In the genomic region with DNA sequence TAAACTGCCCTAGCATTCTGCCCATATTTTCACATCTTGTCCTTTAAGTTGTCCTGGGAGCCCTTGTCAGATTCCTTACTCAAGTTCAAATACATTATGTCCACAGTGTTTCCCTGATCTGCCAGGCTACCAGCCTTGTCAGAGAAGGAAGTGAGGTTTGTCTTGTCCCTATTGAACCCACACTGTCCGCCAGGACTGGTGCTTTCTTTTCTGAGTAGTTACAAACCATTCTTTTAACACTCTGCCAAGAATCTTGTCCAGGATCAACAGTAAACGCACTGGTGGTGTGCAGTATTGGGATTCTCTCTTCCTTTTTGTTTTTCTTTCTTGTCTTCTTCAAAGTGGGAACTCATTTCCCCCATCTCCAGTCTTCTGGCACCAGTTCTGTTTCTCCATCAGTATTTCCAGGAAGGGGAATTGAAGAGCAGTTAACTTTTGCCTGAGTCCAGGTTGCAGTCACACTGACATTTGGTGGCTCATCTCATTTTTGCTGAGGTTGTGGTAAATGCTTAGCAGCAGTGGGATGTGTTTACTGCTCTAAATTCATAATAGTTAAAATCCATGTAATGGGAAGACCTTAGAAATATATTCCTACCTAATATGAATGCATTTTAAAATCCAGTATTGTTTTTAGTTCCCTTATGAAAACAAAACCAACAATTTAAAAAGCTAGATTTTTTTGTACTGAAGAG, we compare ENCODE assay signal across 1 cellular context.
TF ChIP-seq lines count a peak whose summit lies in the region.

No MANE protein-coding gene starts in this region.

TF ChIP-seq in IMR-90, 13 proteins besides CTCF, POLR2A, EP300 and RAD21 (continued from another document):
- TF ChIP-seq RCOR1 (IDR thresholded peaks at IDR 0.05; ENCODE audit: insufficient replicate concordance, low read length), result no peak
TF ChIP-seq in IMR-90: peak in this region for 1.
